In the genomic region with DNA sequence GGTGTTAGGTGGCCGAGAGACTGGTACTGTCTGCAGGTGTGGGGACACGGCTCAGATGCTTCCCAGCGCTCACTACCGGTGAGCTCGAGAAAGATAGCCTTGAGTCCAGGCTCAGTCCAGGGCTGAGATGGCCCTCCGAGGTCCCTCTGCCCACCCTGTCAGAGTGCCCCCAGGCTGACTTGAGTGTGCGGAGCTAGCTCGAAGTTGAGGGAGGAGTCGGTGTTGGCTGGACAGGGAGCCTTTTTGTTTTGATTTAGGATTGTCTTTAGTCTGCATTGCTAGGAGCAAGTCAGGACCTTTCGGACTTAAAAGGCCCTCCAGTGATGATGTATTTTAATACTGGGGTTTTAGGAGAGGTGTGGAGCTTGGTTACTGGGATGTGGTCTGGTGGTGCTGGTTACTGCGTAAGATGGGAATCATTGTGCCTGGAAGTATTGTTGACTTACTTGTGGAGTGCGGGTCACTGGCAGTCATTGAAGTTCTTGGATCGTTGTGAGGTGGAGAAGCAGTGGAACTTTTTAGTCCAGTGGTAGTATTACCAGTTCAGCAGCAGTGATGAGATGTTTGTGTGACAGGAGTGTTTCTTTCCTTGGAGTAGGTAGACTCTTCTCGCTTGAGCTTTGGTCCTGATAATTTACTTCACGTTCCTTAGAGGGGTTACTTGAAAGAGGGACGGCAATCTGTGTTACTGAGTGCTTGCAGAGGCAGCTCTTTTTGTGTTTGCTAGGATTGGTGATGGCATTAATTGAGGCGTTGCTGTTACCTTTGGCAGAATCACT, we compare ENCODE assay signal across 8 cellular contexts. TPM values are rescaled to one million over a fixed set of nuclear protein-coding genes. Genes with fewer than 3 reads are reported as not detected.
DNase-seq lines count a peak whose midpoint lies in the region; ATAC-seq and TF ChIP-seq lines count a peak whose summit lies in the region.

No MANE protein-coding gene starts in this region.

- H3K4me3 ChIP-seq in lower lobe of right lung (peak overlapping the region; percentile 89), tibial nerve (peak overlapping the region; percentile 84 to 99 (median 91))

- no peak for TF ChIP-seq EP300 in tibial nerve (IDR thresholded peaks at IDR 0.05)

- WGBS in tibial nerve, 2 donors = 12 to 14% methylated on average over 17 of the region's 17 CpGs

- H3K4me1 ChIP-seq in lower lobe of right lung (peaks cover 23% of the 10 kb centered on the region), tibial nerve (peaks cover 0 to 39% (median 7%) of the 10 kb centered on the region in 4 donors)

- intact Hi-C loops in lower lobe of right lung (cut with DNase I) = no loop called here

- H3K36me3 ChIP-seq in lower lobe of right lung (no peaks in the 10 kb centered on the region), tibial nerve (no peaks in the 10 kb centered on the region)

- H3K27me3 ChIP-seq in lower lobe of right lung (ENCODE audit: low read depth) = no peaks in the 10 kb centered on the region
- no peaks in the 10 kb centered on the region for H3K27me3 ChIP-seq in tibial nerve

- ATAC-seq in lower lobe of right lung (peak; percentile 26 to 31), left lobe of liver (no peak), HG02798 (IDR thresholded peaks at IDR 0.05; ENCODE audit: poor library complexity, unreplicated experiment) (no peak)

- peak; percentile 14 for DNase-seq in NCI-H2171 treated with DMSO at 0.1 percent for 48 hours (lab: John Stamatoyannopoulos, UW)
- DNase-seq in NCI-H2171 (lab: John Stamatoyannopoulos, UW) = no peak
- DNase-seq in NCI-H82 treated with DMSO at 0.1 percent for 48 hours (lab: John Stamatoyannopoulos, UW; ENCODE audit: unreplicated experiment) = peak; percentile 28
- peak in 13 of 61 donors; percentile 18 to 77 (median 52) for DNase-seq in caudate nucleus (lab: John Stamatoyannopoulos, UW)
- no peak for DNase-seq in lower lobe of right lung
- peak in 1 of 2 donors; percentile 13 for DNase-seq in tibial nerve (ENCODE audit: low spot score in 2 of 2)
- DNase-seq in left lobe of liver (ENCODE audit: low spot score) = no peak

- peak overlapping the region; percentile 74 for H3K27ac ChIP-seq in caudate nucleus (ENCODE audit: low read depth, low read length)
- peak overlapping the region; percentile 87 for H3K27ac ChIP-seq in lower lobe of right lung
- H3K27ac ChIP-seq in tibial nerve = peak overlapping the region; percentile 85 to 95 (median 89)

- no peaks in the 10 kb centered on the region for H3K9me3 ChIP-seq in lower lobe of right lung
- H3K9me3 ChIP-seq in tibial nerve = no peaks in the 10 kb centered on the region

- no peak for TF ChIP-seq POLR2A in tibial nerve (IDR thresholded peaks at IDR 0.05)

- TF ChIP-seq CTCF in lower lobe of right lung (IDR thresholded peaks at IDR 0.05) (no peak), tibial nerve (IDR thresholded peaks at IDR 0.05) (no peak)

RNA-seq across cellular contexts. Expression of a gene that starts 0.6 kb away (rescaled TPM):
- total RNA-seq in lower lobe of right lung (17.8 TPM), tibial nerve (10 to 100 TPM; 23.4 to 53.3 (median 26.8) TPM), left lobe of liver (1.9 TPM)

RNA-seq across cellular contexts. Expression of a gene that starts 0.7 kb away (rescaled TPM):
- total RNA-seq in lower lobe of right lung = 65.2 TPM
- 100 to 1,000 TPM; 137 to 203 (median 170) TPM for total RNA-seq in tibial nerve
- 15.2 TPM for total RNA-seq in left lobe of liver

Comparison
In these comparisons a context has a peak if more than half of its experiments do, and no peak if none do; other contexts are left out.
1. DNase-seq: peak in NCI-H2171 treated with DMSO at 0.1 percent for 48 hours (single experiment) and NCI-H82 treated with DMSO at 0.1 percent for 48 hours (single experiment); none in NCI-H2171 (single experiment), lower lobe of right lung (single experiment) and left lobe of liver (single experiment).
2. ATAC-seq: peak in lower lobe of right lung (2 of 2); none in left lobe of liver (single experiment) and HG02798 (single experiment).
3. Peak in every context shown above with its lines, with median percentiles within 50 percentile points of each other: H3K27ac ChIP-seq.